ENCODE assay signal across 21 cellular contexts in genomic region chr17:44983563-44983962, GRCh38. TPM values are rescaled to one million over a fixed set of nuclear protein-coding genes. Genes with fewer than 3 reads are reported as not detected.
"Had no signal": no experiment of that assay in that cellular context is flagged by ENCODE, and none has a peak within 500 bp of the region (broad histone marks: within the 10 kb centered on the region; RNA-seq: fewer than 3 reads in every experiment).

No MANE protein-coding gene starts in this region.

- H3K4me3 ChIP-seq: esophagus muscularis mucosa, hepatocyte, skin epidermis, suprapubic skin, transverse colon had no signal

- H3K36me3 ChIP-seq: brain microvascular endothelial cell, esophagus muscularis mucosa, suprapubic skin, transverse colon had no signal

- H3K9me3 ChIP-seq: esophagus muscularis mucosa, suprapubic skin, transverse colon had no signal

- H3K27me3 ChIP-seq: brain microvascular endothelial cell had no signal

- ATAC-seq: activated naive CD8-positive, alpha-beta T cell treated with anti-CD3 and anti-CD28 coated beads, Interleukin-2, amount 50 U/mL, for 24 hours; activated T-cell treated with anti-CD3 and anti-CD28 coated beads, Interleukin-2, amount 50 U/mL, for 4 hours; left lobe of liver; stimulated activated naive CD8-positive, alpha-beta T cell treated with anti-CD3 and anti-CD28 coated beads, Interleukin-15, amount 100 ng/mL, for 72 hours had no signal

- H3K27ac ChIP-seq: brain microvascular endothelial cell, esophagus muscularis mucosa, hepatocyte, skin epidermis, suprapubic skin, transverse colon, VCaP had no signal

- DNase-seq: activated CD4-positive, alpha-beta T cell treated with anti-CD3 and anti-CD28 coated beads, Interleukin-2, amount 50 U/mL, for 1 hour; activated CD4-positive, CD25-positive, alpha-beta regulatory T cell treated with anti-CD3 and anti-CD28 coated beads, Interleukin-2, amount 50 U/mL, for 72 hours; activated CD8-positive, alpha-beta memory T cell treated with anti-CD3 and anti-CD28 coated beads, Interleukin-2, amount 50 U/mL, for 4 hours; activated naive CD4-positive, alpha-beta T cell treated with anti-CD3 and anti-CD28 coated beads, Interleukin-2, amount 10 ng/mL, durations not matched to agents 7 days and 5 days; activated naive CD8-positive, alpha-beta T cell treated with anti-CD3 and anti-CD28 coated beads, Interleukin-2, amount 50 U/mL, for 24 hours; activated T-cell treated with anti-CD3 and anti-CD28 coated beads, Interleukin-2, amount 50 U/mL, for 4 hours; anterior cingulate cortex; brain microvascular endothelial cell; cortex of kidney; effector CD4-positive, alpha-beta T cell; islet precursor cell; mammary epithelial cell; stimulated activated naive CD8-positive, alpha-beta T cell treated with anti-CD3 and anti-CD28 coated beads, Interleukin-15, amount 100 ng/mL, for 72 hours; transverse colon had no signal

RNA-seq across cellular contexts. Expression of gene C1QL1, which starts 15.5 kb away (rescaled TPM):
- total RNA-seq: activated T-cell treated with anti-CD3 and anti-CD28 coated beads, Interleukin-2, amount 50 U/mL, for 4 hours; mononuclear cell; suprapubic skin had no signal
